Comparison of ENCODE assay signal across 8 cellular contexts in genomic region chr1:174005032-174005431, GRCh38. TPM values are rescaled to one million over a fixed set of nuclear protein-coding genes. Genes with fewer than 3 reads are reported as not detected.
DNase-seq lines count a peak whose midpoint lies in the region; ATAC-seq, FAIRE-seq and TF ChIP-seq lines count a peak whose summit lies in the region.

No MANE protein-coding gene starts in this region.

- no peaks in the 10 kb centered on the region; the same call in 1 of the 2 replicates for H3F3A ChIP-seq in PC-9 (ENCODE audit: insufficient read depth, low read depth)

- H3K4me2 ChIP-seq in PC-9 = no peak overlapping the region

- POLR2A ChIA-PET in HEK293 (lab: Yijun Ruan, JAX) = no interaction called here
- POLR2A ChIA-PET in PC-9 (lab: Charles Lee; ENCODE audit: unreplicated experiment) = no interaction called here

- H3K27ac Mint-ChIP-seq in memory B cell = no peak overlapping the region

- H4K20me1 ChIP-seq in PC-9 (ENCODE audit: insufficient read depth) = peaks cover 55% of the 10 kb centered on the region

- H3K4me3 ChIP-seq in HEK293 (ENCODE audit: low read depth, low read length) (no peak overlapping the region), PC-9 (no peak overlapping the region)

- no peaks in the 10 kb centered on the region for H3K9me2 ChIP-seq in PC-9 (ENCODE audit: insufficient read depth)

- H3K27me3 Mint-ChIP-seq in memory B cell = no peaks in the 10 kb centered on the region

- no peak overlapping the region for H3K27ac ChIP-seq in HEK293 (ENCODE audit: extremely low read depth, low read depth, low read length)
- H3K27ac ChIP-seq in PC-9 = no peak overlapping the region

- H3K9me3 ChIP-seq in HEK293 (ENCODE audit: control insufficient read depth, insufficient read depth, low read depth, low read length) (no peaks in the 10 kb centered on the region), PC-9 (ENCODE audit: insufficient read depth, low read depth) (no peaks in the 10 kb centered on the region)

- H3K9me3 Mint-ChIP-seq in memory B cell = no peaks in the 10 kb centered on the region

- H3K36me3 ChIP-seq in HEK293 (ENCODE audit: control insufficient read depth in 2 of 2, insufficient read depth in 1 of 2, low read length in 2 of 2) = no peaks in the 10 kb centered on the region; a peak in 1 of 3 replicates
- H3K36me3 ChIP-seq in PC-9 (ENCODE audit: low read depth) = no peaks in the 10 kb centered on the region; the same call in 1 of the 2 replicates

- intact Hi-C loops in PC-9 (cut with micrococcal nuclease; ENCODE audit: unreplicated experiment) = no loop called here

- H2AFZ ChIP-seq in PC-9 = no peak overlapping the region

- no TSS peak for BruUV-seq in PC-9 (replicated peaks; lab: Mats Ljungman, UMichigan)

- H3K4me3 Mint-ChIP-seq in memory B cell = no peak overlapping the region

- H3K79me2 ChIP-seq in PC-9 (ENCODE audit: low read depth) = peaks cover 90% of the 10 kb centered on the region

- H3K27me3 ChIP-seq in PC-9 (ENCODE audit: insufficient read depth, low read depth) = no peaks in the 10 kb centered on the region

- H3K4me1 Mint-ChIP-seq in memory B cell = peaks cover 46% of the 10 kb centered on the region

- peak; percentile 88 for FAIRE-seq in GM18507 (lab: Jason Lieb, UNC)

- peaks cover 14% of the 10 kb centered on the region for H3K36me3 Mint-ChIP-seq in memory B cell

- peak; percentile 77 for ATAC-seq in memory B cell (ENCODE audit: low read depth)

- CTCF ChIA-PET in HEK293 (lab: Yijun Ruan, JAX) (interaction anchor here (0.5 kb wide), 1 partner anchor 225 kb away, joined by 6 read pairs; no protein-coding TSS in a partner anchor), PC-9 (lab: Charles Lee) (interaction anchor here (0.5 to 0.7 kb wide), 2 partner anchors 66 to 146 kb away, joined by 4 to 6 read pairs; no protein-coding TSS in a partner anchor)

- DNase-seq in GM18507 (ENCODE audit: extremely low spot score, insufficient read length, low read depth) (peak; percentile 54), NCI-H1436 (lab: John Stamatoyannopoulos, UW) (peak; percentile 84), memory B cell (ENCODE audit: low spot score in 2 of 2) (no peak), Kasumi-1 (lab: John Stamatoyannopoulos, UW) (no peak), PC-9 (no peak), dermis blood vessel endothelial cell (no peak)
- DNase-seq in stimulated activated CD4-positive, alpha-beta T cell treated with anti-CD3 and anti-CD28 coated beads, Interleukin-12 subunit alpha, Interleukin-12 subunit beta, amount 100 ng/mL, for 4 hours = no peak

- H3K4me1 ChIP-seq in HEK293 (ENCODE audit: control insufficient read depth, insufficient read depth, low read length) = peaks cover 4% of the 10 kb centered on the region; the same call in 1 of the 2 replicates
- H3K4me1 ChIP-seq in PC-9 (replicated peaks; ENCODE audit: insufficient read depth) = no peaks in the 10 kb centered on the region

- TF ChIP-seq CTCF in HEK293 (tag by site-specific recombination; IDR thresholded peaks at IDR 0.05) (no peak), PC-9 (conservative IDR thresholded peaks at IDR 0.05) (no peak)

TF ChIP-seq in HEK293, 187 proteins besides CTCF, POLR2A, EP300 and RAD21:
- no peak for TF ChIP-seq ZNF18 (tag by site-specific recombination; IDR thresholded peaks at IDR 0.05)
- TF ChIP-seq PRDM6 (tag by site-specific recombination; IDR thresholded peaks at IDR 0.05) = 0 out of 2 replicates have a peak, but pooled peaks have one; percentile 10
- no peak for TF ChIP-seq ZFP41 (tag by site-specific recombination; IDR thresholded peaks at IDR 0.05; ENCODE audit: borderline replicate concordance)
- TF ChIP-seq MZF1 (tag by site-specific recombination; IDR thresholded peaks at IDR 0.05; ENCODE audit: borderline replicate concordance) = peak; percentile 58; the same call in 1 of the 2 replicates
- TF ChIP-seq ZNF830 (tag by site-specific recombination; IDR thresholded peaks at IDR 0.05; ENCODE audit: low read depth) = no peak
- TF ChIP-seq SCRT2 (tag by site-specific recombination; IDR thresholded peaks at IDR 0.05) = peak; percentile 54; the same call in 1 of the 2 replicates
- no peak for TF ChIP-seq SALL2 (tag by site-specific recombination; IDR thresholded peaks at IDR 0.05; ENCODE audit: borderline replicate concordance)
- no peak for TF ChIP-seq ZNF404 (tag by site-specific recombination; IDR thresholded peaks at IDR 0.05)
TF ChIP-seq in HEK293: peak in this region for 3.

RNA-seq across cellular contexts. Expression of gene RC3H1, which starts 17.1 kb away (rescaled TPM):
- 25.2 and 29.5 TPM in 2 replicates for total RNA-seq in PC-9 (2021)
- total RNA-seq in dermis blood vessel endothelial cell = 22.6 TPM in 2 replicates

Comparison
In these comparisons a context has a peak if more than half of its experiments do, and no peak if none do; other contexts are left out.
1. DNase-seq: peak in GM18507 (single experiment) and NCI-H1436 (single experiment); none in memory B cell (0 of 2), stimulated activated CD4-positive, alpha-beta T cell treated with anti-CD3 and anti-CD28 coated beads, Interleukin-12 subunit alpha, Interleukin-12 subunit beta, amount 100 ng/mL, for 4 hours (single experiment), Kasumi-1 (0 of 2), PC-9 (0 of 2) and dermis blood vessel endothelial cell (single experiment).